15 cellular contexts compared by ENCODE assay signal in genomic region chr11:120577041-120577440, GRCh38.
DNase-seq lines count a peak whose midpoint lies in the region; ATAC-seq and TF ChIP-seq lines count a peak whose summit lies in the region.
"Had no signal": no experiment of that assay in that cellular context is flagged by ENCODE, and none has a peak within 500 bp of the region (broad histone marks: within the 10 kb centered on the region; RNA-seq: fewer than 3 reads in every experiment).

No MANE protein-coding gene starts in this region.

- H3K4me3 Mint-ChIP-seq in endothelial cell (ENCODE audit: unreplicated experiment), result no peak overlapping the region
- H3K4me3 Mint-ChIP-seq in neural progenitor cell, result no peak overlapping the region
- H3K4me3 Mint-ChIP-seq in type B pancreatic cell, result no peak overlapping the region
- H3K4me3 Mint-ChIP-seq: CD4-positive, alpha-beta memory T cell had no signal

- H3K79me2 ChIP-seq in neural progenitor cell (ENCODE audit: low read depth), result no peaks in the 10 kb centered on the region

- peaks cover 82% of the 10 kb centered on the region for H3K27me3 ChIP-seq in left ventricle myocardium inferior (ENCODE audit: low read depth)
- peaks cover 5% of the 10 kb centered on the region for H3K27me3 ChIP-seq in neural progenitor cell

- peaks cover 5% of the 10 kb centered on the region for H3K36me3 Mint-ChIP-seq in endothelial cell (ENCODE audit: low read depth, unreplicated experiment)
- H3K36me3 Mint-ChIP-seq in neural progenitor cell, result peaks cover 1% of the 10 kb centered on the region
- H3K36me3 Mint-ChIP-seq in type B pancreatic cell, result no peaks in the 10 kb centered on the region
- H3K36me3 Mint-ChIP-seq: CD4-positive, alpha-beta memory T cell had no signal

- intact Hi-C loops in cardiac septum (cut with DNase I) (no loop called here), left ventricle myocardium inferior (cut with micrococcal nuclease) (no loop called here)

- H3F3A ChIP-seq in neural progenitor cell (ENCODE audit: low read depth), result no peaks in the 10 kb centered on the region

- H4K20me1 ChIP-seq in neural progenitor cell (ENCODE audit: low read depth), result no peaks in the 10 kb centered on the region

- H3K9me3 ChIP-seq in left ventricle myocardium inferior (replicated peaks) (no peaks in the 10 kb centered on the region), neural progenitor cell (ENCODE audit: low read depth) (no peaks in the 10 kb centered on the region)

- H3K9ac ChIP-seq in neural progenitor cell, result no peak overlapping the region
- H3K9ac ChIP-seq: GM23248 had no signal

- H3K27ac Mint-ChIP-seq in endothelial cell (ENCODE audit: unreplicated experiment) (peak overlapping the region; percentile 21), neural progenitor cell (peak overlapping the region; percentile 48), type B pancreatic cell (no peak overlapping the region)
- H3K27ac Mint-ChIP-seq: CD4-positive, alpha-beta memory T cell had no signal

- H3K4me1 Mint-ChIP-seq in endothelial cell (ENCODE audit: unreplicated experiment) (peaks cover 7% of the 10 kb centered on the region), neural progenitor cell (no peaks in the 10 kb centered on the region), type B pancreatic cell (ENCODE audit: unreplicated experiment) (no peaks in the 10 kb centered on the region)
- H3K4me1 Mint-ChIP-seq: CD4-positive, alpha-beta memory T cell had no signal

- no peaks in the 10 kb centered on the region for H3K4me1 ChIP-seq in left ventricle myocardium inferior
- no peaks in the 10 kb centered on the region for H3K4me1 ChIP-seq in neural progenitor cell

- H3K4me2 ChIP-seq in neural progenitor cell, result no peak overlapping the region

- H3K4me3 ChIP-seq in left ventricle myocardium inferior (no peak overlapping the region), neural progenitor cell (no peak overlapping the region)
- H3K4me3 ChIP-seq: GM23248 had no signal

- DNase-seq in cardiac septum (ENCODE audit: low spot score) (peak; percentile 63), left ventricle myocardium inferior (no peak), endothelial cell (ENCODE audit: low spot score) (no peak), neural progenitor cell (ENCODE audit: low spot score) (no peak), type B pancreatic cell (ENCODE audit: extremely low spot score, unreplicated experiment) (no peak)
- DNase-seq: C1 segment of cervical spinal cord; Calu3; CD4-positive, alpha-beta memory T cell; COR-L47; DMS53; DND-41; GM23248; H7; HCEC 1CT had no signal

- no peak for ATAC-seq in GM18520 (IDR thresholded peaks at IDR 0.05; ENCODE audit: unreplicated experiment)

- H3K27me3 Mint-ChIP-seq in endothelial cell (ENCODE audit: unreplicated experiment) (peaks cover 5% of the 10 kb centered on the region), neural progenitor cell (ENCODE audit: insufficient read depth, low read depth) (peaks cover 19% of the 10 kb centered on the region), type B pancreatic cell (peaks cover 67% of the 10 kb centered on the region)

- no peak overlapping the region for H2AFZ ChIP-seq in neural progenitor cell (replicated peaks)
- H2AFZ ChIP-seq: GM23248 had no signal

- no peak overlapping the region for H3K27ac ChIP-seq in left ventricle myocardium inferior (replicated peaks)
- no peak overlapping the region for H3K27ac ChIP-seq in neural progenitor cell
- H3K27ac ChIP-seq: GM23248 had no signal

- no peaks in the 10 kb centered on the region for H3K36me3 ChIP-seq in left ventricle myocardium inferior
- no peaks in the 10 kb centered on the region for H3K36me3 ChIP-seq in neural progenitor cell

- TF ChIP-seq CTCF in left ventricle myocardium inferior (IDR thresholded peaks at IDR 0.05; ENCODE audit: borderline replicate concordance) (no peak), endothelial cell (IDR thresholded peaks at IDR 0.05; ENCODE audit: unreplicated experiment) (no peak), neural progenitor cell (IDR thresholded peaks at IDR 0.05) (no peak), type B pancreatic cell (conservative IDR thresholded peaks at IDR 0.05) (no peak)

- H3K9me3 Mint-ChIP-seq in endothelial cell (ENCODE audit: unreplicated experiment), result no peaks in the 10 kb centered on the region
- no peaks in the 10 kb centered on the region for H3K9me3 Mint-ChIP-seq in neural progenitor cell
- no peaks in the 10 kb centered on the region for H3K9me3 Mint-ChIP-seq in type B pancreatic cell
- H3K9me3 Mint-ChIP-seq: CD4-positive, alpha-beta memory T cell had no signal
